ENCODE assay signal across 1 cellular context in genomic region chr16:8866118-8866883, GRCh38.
A peak's percentile ranks its signal among the peaks of the same experiment; 100 is the strongest.
TF ChIP-seq lines count a peak whose summit lies in the region.

No MANE protein-coding gene starts in this region.

TF ChIP-seq in HepG2, 621 proteins besides CTCF, POLR2A, EP300 and RAD21 (continued from another document and continues in another):
- peak; percentile 93 for TF ChIP-seq POGK (CRISPR knock-in tag; conservative IDR thresholded peaks at IDR 0.05)
- TF ChIP-seq ARNT (IDR thresholded peaks at IDR 0.05), result no peak
- no peak for TF ChIP-seq ARID3A (IDR thresholded peaks at IDR 0.05; ENCODE audit: low read depth, low read length)
- TF ChIP-seq ZUFSP (CRISPR knock-in tag; IDR thresholded peaks at IDR 0.05; ENCODE audit: borderline replicate concordance), result no peak
- TF ChIP-seq DDIT3 (CRISPR knock-in tag; IDR thresholded peaks at IDR 0.05), result no peak
- TF ChIP-seq NFATC3 (CRISPR knock-in tag; IDR thresholded peaks at IDR 0.05), result no peak
- no peak for TF ChIP-seq ZBTB39 (CRISPR knock-in tag; IDR thresholded peaks at IDR 0.05)
- no peak for TF ChIP-seq KLF13 (CRISPR knock-in tag; IDR thresholded peaks at IDR 0.05)
- TF ChIP-seq THAP8 (CRISPR knock-in tag; IDR thresholded peaks at IDR 0.05; ENCODE audit: borderline replicate concordance), result peak; percentile 85; the same call in 1 of the 2 replicates
- TF ChIP-seq ZNF7 (CRISPR knock-in tag; IDR thresholded peaks at IDR 0.05), result 0 out of 2 replicates have a peak, but pooled peaks have one; percentile 30
- peak; percentile 21; the same call in 1 of the 2 replicates for TF ChIP-seq ZSCAN31 (CRISPR knock-in tag; IDR thresholded peaks at IDR 0.05; ENCODE audit: low read depth)
- TF ChIP-seq CENPX (CRISPR knock-in tag; IDR thresholded peaks at IDR 0.05), result no peak
- TF ChIP-seq SMAD1 (CRISPR knock-in tag; IDR thresholded peaks at IDR 0.05; ENCODE audit: borderline replicate concordance, low read depth), result no peak
- peak; percentile 91 for TF ChIP-seq TFDP1 (CRISPR knock-in tag; IDR thresholded peaks at IDR 0.05; ENCODE audit: borderline replicate concordance)
- peak; percentile 68 for TF ChIP-seq SOX13 (IDR thresholded peaks at IDR 0.05)
- TF ChIP-seq SOX13 (CRISPR knock-in tag; conservative IDR thresholded peaks at IDR 0.05 in 1 of 2, IDR thresholded peaks at IDR 0.05 in 1 of 2), result peak; percentile 31 to 92; a peak in 2 of 4 replicates
- TF ChIP-seq ZNF567 (CRISPR knock-in tag; IDR thresholded peaks at IDR 0.05; ENCODE audit: borderline replicate concordance), result 0 out of 2 replicates have a peak, but pooled peaks have one; percentile 49
- TF ChIP-seq ZNF576 (CRISPR knock-in tag; IDR thresholded peaks at IDR 0.05), result no peak
- no peak for TF ChIP-seq ZNF10 (CRISPR knock-in tag; IDR thresholded peaks at IDR 0.05; ENCODE audit: borderline replicate concordance, low read depth)
- no peak for TF ChIP-seq GLMP (CRISPR knock-in tag; IDR thresholded peaks at IDR 0.05; ENCODE audit: borderline replicate concordance)
- TF ChIP-seq REL (CRISPR knock-in tag; conservative IDR thresholded peaks at IDR 0.05), result no peak
- TF ChIP-seq ZNF224 (CRISPR knock-in tag; IDR thresholded peaks at IDR 0.05), result no peak
- TF ChIP-seq FOXK2 (IDR thresholded peaks at IDR 0.05), result no peak
- TF ChIP-seq ZNF724P (CRISPR knock-in tag; IDR thresholded peaks at IDR 0.05; ENCODE audit: borderline replicate concordance), result peak; percentile 79; the same call in 1 of the 2 replicates
- peak; percentile 78; the same call in 1 of the 2 replicates for TF ChIP-seq KDM5B (CRISPR knock-in tag; IDR thresholded peaks at IDR 0.05; ENCODE audit: borderline replicate concordance)
- peak; percentile 69 for TF ChIP-seq FOXP4 (CRISPR knock-in tag; IDR thresholded peaks at IDR 0.05)
- peak; percentile 90 for TF ChIP-seq HNRNPK (IDR thresholded peaks at IDR 0.05; ENCODE audit: low read depth, low read length, poor library complexity, severe bottlenecking)
- peak; percentile 97 for TF ChIP-seq MXI1 (IDR thresholded peaks at IDR 0.05; ENCODE audit: borderline replicate concordance, low read depth, low read length)
- TF ChIP-seq SMC3 (IDR thresholded peaks at IDR 0.05; ENCODE audit: low read length), result no peak
- no peak for TF ChIP-seq ZNF337 (CRISPR knock-in tag; IDR thresholded peaks at IDR 0.05; ENCODE audit: borderline replicate concordance, low read depth)
- TF ChIP-seq SNAPC2 (CRISPR knock-in tag; IDR thresholded peaks at IDR 0.05), result no peak
- peak; percentile 29; the same call in 1 of the 2 replicates for TF ChIP-seq HMGXB3 (CRISPR knock-in tag; IDR thresholded peaks at IDR 0.05; ENCODE audit: borderline replicate concordance)
- TF ChIP-seq ATF3 (CRISPR knock-in tag; IDR thresholded peaks at IDR 0.05), result no peak
- TF ChIP-seq TBP (CRISPR knock-in tag; IDR thresholded peaks at IDR 0.05), result no peak
- peak; percentile 96 for TF ChIP-seq ZNF572 (CRISPR knock-in tag; IDR thresholded peaks at IDR 0.05)
- TF ChIP-seq ZC3H13 (CRISPR knock-in tag; IDR thresholded peaks at IDR 0.05), result no peak
- TF ChIP-seq RORA (CRISPR knock-in tag; IDR thresholded peaks at IDR 0.05), result no peak
- TF ChIP-seq ERF (CRISPR knock-in tag; IDR thresholded peaks at IDR 0.05), result peak; percentile 55; the same call in 1 of the 2 replicates
- no peak for TF ChIP-seq NONO (IDR thresholded peaks at IDR 0.05)
- peak; percentile 38; the same call in 1 of the 2 replicates for TF ChIP-seq NONO (CRISPR knock-in tag; conservative IDR thresholded peaks at IDR 0.05)
- TF ChIP-seq DNMT1 (CRISPR knock-in tag; IDR thresholded peaks at IDR 0.05), result no peak
- TF ChIP-seq ZNF160 (CRISPR knock-in tag; IDR thresholded peaks at IDR 0.05), result peak; percentile 81; the same call in 1 of the 2 replicates
- TF ChIP-seq ZBTB38 (CRISPR knock-in tag; IDR thresholded peaks at IDR 0.05), result peak; percentile 65; the same call in 1 of the 2 replicates
- peak; percentile 13; the same call in 1 of the 2 replicates for TF ChIP-seq ZFP37 (CRISPR knock-in tag; IDR thresholded peaks at IDR 0.05; ENCODE audit: borderline replicate concordance)
- TF ChIP-seq CC2D1A (CRISPR knock-in tag; IDR thresholded peaks at IDR 0.05), result 0 out of 2 replicates have a peak, but pooled peaks have one; percentile 84
